In the genomic region with DNA sequence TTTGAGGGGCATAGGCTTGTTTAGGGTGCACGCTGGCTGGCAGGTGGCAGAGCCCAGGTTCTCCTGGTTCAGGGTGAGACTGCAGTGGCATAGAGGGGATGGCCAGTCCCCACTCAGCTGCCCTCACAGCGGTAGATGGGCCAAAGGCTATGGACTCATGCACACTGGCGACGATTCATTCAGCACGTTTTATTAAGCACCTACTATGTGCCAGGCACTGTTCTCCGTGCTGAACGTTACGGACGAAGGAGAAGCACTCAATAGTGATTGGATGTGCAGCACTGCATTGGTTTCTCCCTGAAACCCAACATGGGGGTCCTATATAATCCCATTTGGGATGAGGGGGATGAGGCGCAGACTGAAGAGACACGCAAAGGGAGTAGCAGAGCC, we compare ENCODE assay signal across 15 cellular contexts. TPM values are rescaled to one million over a fixed set of nuclear protein-coding genes. Genes with fewer than 3 reads are reported as not detected.
DNase-seq lines count a peak whose midpoint lies in the region; ATAC-seq and TF ChIP-seq lines count a peak whose summit lies in the region.
"Had no signal": no experiment of that assay in that cellular context is flagged by ENCODE, and none has a peak within 500 bp of the region (broad histone marks: within the 10 kb centered on the region; RNA-seq: fewer than 3 reads in every experiment).

No MANE protein-coding gene starts in this region.

- no peaks in the 10 kb centered on the region for H3K27me3 ChIP-seq in HUES64 (ENCODE audit: insufficient read depth, low read length)
- H3K27me3 ChIP-seq in suprapubic skin: no peaks in the 10 kb centered on the region
- no peaks in the 10 kb centered on the region for H3K27me3 ChIP-seq in endodermal cell (ENCODE audit: control insufficient read depth, insufficient read depth, low read length, poor library complexity, severe bottlenecking)
- no peaks in the 10 kb centered on the region for H3K27me3 ChIP-seq in foreskin keratinocyte
- H3K27me3 ChIP-seq in Caco-2 (replicated peaks; ENCODE audit: control insufficient read depth, insufficient read depth, low read length): no peaks in the 10 kb centered on the region

- no peak for TF ChIP-seq EP300 in suprapubic skin (IDR thresholded peaks at IDR 0.05)

- H3K27ac ChIP-seq in HUES64 (ENCODE audit: low read depth, low read length): 0 out of 2 replicates have a peak overlapping the region, but pooled peaks have one; percentile 56
- peak overlapping the region; percentile 76 for H3K27ac ChIP-seq in suprapubic skin
- H3K27ac ChIP-seq in endodermal cell (ENCODE audit: low read depth, low read length): no peak overlapping the region
- H3K27ac ChIP-seq in foreskin keratinocyte: no peak overlapping the region

- BruUV-seq in Caco-2 (replicated peaks; lab: Mats Ljungman, UMichigan): no TSS peak

- CTCF ChIA-PET in Caco-2 (lab: Charles Lee): interaction anchor here (1.6 kb wide), 1 partner anchor 124 kb away, joined by 4 read pairs; no protein-coding TSS in a partner anchor

- H3K9ac ChIP-seq in HUES64 (ENCODE audit: low read depth, low read length): no peak overlapping the region
- H3K9ac ChIP-seq in endodermal cell (ENCODE audit: extremely low read depth, low read length, poor library complexity, severe bottlenecking): no peak overlapping the region

- DNase-seq in mesothelial cell of epicardium (ENCODE audit: low spot score in 2 of 2, unreplicated experiment in 2 of 2): peak in 1 of 2 experiments; percentile 37
- DNase-seq in suprapubic skin (ENCODE audit: low spot score in 2 of 2): no peak
- DNase-seq in endodermal cell: no peak
- no peak for DNase-seq in foreskin keratinocyte
- no peak for DNase-seq in Caco-2
- DNase-seq: activated CD4-positive, alpha-beta memory T cell treated with anti-CD3 and anti-CD28 coated beads, Interleukin-2, amount 10 ng/mL, durations not matched to agents 7 days and 5 days; activated gamma-delta T cell treated with Interleukin-2 at 50 U/mL for 16 hours; CD4-positive, alpha-beta T cell; NCI-H1092 treated with DMSO at 0.1 percent for 48 hours; RPMI8226; T1000 had no signal

- 92% methylated on average over 11 of the region's 11 CpGs for WGBS in HUES64
- 79% methylated on average over 9 of the region's 11 CpGs for WGBS in suprapubic skin
- 94 to 97% methylated on average over 7 to 11 of the region's 11 CpGs for WGBS in endodermal cell (ENCODE audit: insufficient coverage in 1 of 2, insufficient read length in 1 of 2), 2 experiments

- no peak for ATAC-seq in HG03521 (IDR thresholded peaks at IDR 0.05; ENCODE audit: unreplicated experiment)
- ATAC-seq in foreskin keratinocyte: no peak

- intact Hi-C loops in dendritic cell treated with granulocyte-macrophage colony-stimulating factor and Interleukin-4, amounts not matched to agents 40 ng/mL and 50 ng/mL, for 4 days (cut with micrococcal nuclease): no loop called here
- intact Hi-C loops in Caco-2 (cut with micrococcal nuclease; ENCODE audit: unreplicated experiment): no loop called here

- no peak for TF ChIP-seq POLR2A in suprapubic skin (IDR thresholded peaks at IDR 0.05)

- H3K4me1 ChIP-seq in HUES64 (ENCODE audit: insufficient read depth, low read length): peaks cover 22% of the 10 kb centered on the region
- H3K4me1 ChIP-seq in suprapubic skin: peaks cover 79% of the 10 kb centered on the region
- peaks cover 7% of the 10 kb centered on the region for H3K4me1 ChIP-seq in endodermal cell (ENCODE audit: control insufficient read depth, insufficient read depth, low read length)
- peaks cover 12% of the 10 kb centered on the region for H3K4me1 ChIP-seq in foreskin keratinocyte
- peaks cover under 1% of the 10 kb centered on the region; the same call in 1 of the 2 replicates for H3K4me1 ChIP-seq in Caco-2

- H3K36me3 ChIP-seq in HUES64 (ENCODE audit: insufficient read depth, low read length) (no peaks in the 10 kb centered on the region), suprapubic skin (no peaks in the 10 kb centered on the region), endodermal cell (ENCODE audit: control insufficient read depth, insufficient read depth, low read length) (no peaks in the 10 kb centered on the region), Caco-2 (ENCODE audit: control insufficient read depth, insufficient read depth, low read length) (no peaks in the 10 kb centered on the region; the same call in 1 of the 2 replicates)
- H3K36me3 ChIP-seq: HAP-1 had no signal

- H3K9me3 ChIP-seq in HUES64 (ENCODE audit: insufficient read depth, low read depth, low read length) (no peaks in the 10 kb centered on the region), suprapubic skin (no peaks in the 10 kb centered on the region), endodermal cell (ENCODE audit: control insufficient read depth, low read length) (no peaks in the 10 kb centered on the region), Caco-2 (no peaks in the 10 kb centered on the region)
- H3K9me3 ChIP-seq: HAP-1 had no signal

- peak overlapping the region; percentile 73 for H3K27ac Mint-ChIP-seq in dendritic cell treated with granulocyte-macrophage colony-stimulating factor and Interleukin-4, amounts not matched to agents 40 ng/mL and 50 ng/mL, for 4 days
- H3K27ac Mint-ChIP-seq in mesothelial cell of epicardium: peak overlapping the region; percentile 95
- no peak overlapping the region for H3K27ac Mint-ChIP-seq in endodermal cell
- H3K27ac Mint-ChIP-seq in Caco-2 (ENCODE audit: unreplicated experiment): no peak overlapping the region
- H3K27ac Mint-ChIP-seq: activated CD4-positive, alpha-beta memory T cell treated with anti-CD3 and anti-CD28 coated beads, Interleukin-2, amount 10 ng/mL, durations not matched to agents 7 days and 5 days; CD4-positive, alpha-beta T cell had no signal

- TF ChIP-seq CTCF in mesothelial cell of epicardium (IDR thresholded peaks at IDR 0.05; ENCODE audit: unreplicated experiment): no peak
- TF ChIP-seq CTCF in suprapubic skin (IDR thresholded peaks at IDR 0.05): no peak
- TF ChIP-seq CTCF in endodermal cell (conservative IDR thresholded peaks at IDR 0.05): no peak
- TF ChIP-seq CTCF in foreskin keratinocyte (conservative IDR thresholded peaks at IDR 0.05): no peak
- TF ChIP-seq CTCF in Caco-2 (IDR thresholded peaks at IDR 0.05; ENCODE audit: insufficient read depth in 1 of 2, low read depth in 1 of 2, low read length in 1 of 2, severe bottlenecking in 1 of 2, unreplicated experiment in 1 of 2): no peak

- H3K9me3 Mint-ChIP-seq in dendritic cell treated with granulocyte-macrophage colony-stimulating factor and Interleukin-4, amounts not matched to agents 40 ng/mL and 50 ng/mL, for 4 days: no peaks in the 10 kb centered on the region
- H3K9me3 Mint-ChIP-seq in mesothelial cell of epicardium: no peaks in the 10 kb centered on the region
- H3K9me3 Mint-ChIP-seq in endodermal cell: no peaks in the 10 kb centered on the region
- H3K9me3 Mint-ChIP-seq in Caco-2 (ENCODE audit: unreplicated experiment): no peaks in the 10 kb centered on the region
- H3K9me3 Mint-ChIP-seq: activated CD4-positive, alpha-beta memory T cell treated with anti-CD3 and anti-CD28 coated beads, Interleukin-2, amount 10 ng/mL, durations not matched to agents 7 days and 5 days; CD4-positive, alpha-beta T cell had no signal

- H3K4me3 Mint-ChIP-seq in dendritic cell treated with granulocyte-macrophage colony-stimulating factor and Interleukin-4, amounts not matched to agents 40 ng/mL and 50 ng/mL, for 4 days: no peak overlapping the region
- H3K4me3 Mint-ChIP-seq in mesothelial cell of epicardium: peak overlapping the region; percentile 33
- H3K4me3 Mint-ChIP-seq in endodermal cell: no peak overlapping the region
- no peak overlapping the region for H3K4me3 Mint-ChIP-seq in Caco-2 (ENCODE audit: unreplicated experiment)
- H3K4me3 Mint-ChIP-seq: activated CD4-positive, alpha-beta memory T cell treated with anti-CD3 and anti-CD28 coated beads, Interleukin-2, amount 10 ng/mL, durations not matched to agents 7 days and 5 days; CD4-positive, alpha-beta T cell had no signal

- peaks cover 36% of the 10 kb centered on the region for H3K27me3 Mint-ChIP-seq in dendritic cell treated with granulocyte-macrophage colony-stimulating factor and Interleukin-4, amounts not matched to agents 40 ng/mL and 50 ng/mL, for 4 days
- H3K27me3 Mint-ChIP-seq in mesothelial cell of epicardium (ENCODE audit: low read depth): no peaks in the 10 kb centered on the region
- H3K27me3 Mint-ChIP-seq in endodermal cell (ENCODE audit: insufficient read depth): no peaks in the 10 kb centered on the region
- H3K27me3 Mint-ChIP-seq in Caco-2 (ENCODE audit: insufficient read depth, unreplicated experiment): no peaks in the 10 kb centered on the region
- H3K27me3 Mint-ChIP-seq: CD4-positive, alpha-beta T cell had no signal

- H3K4me3 ChIP-seq in HUES64 (ENCODE audit: low read length): no peak overlapping the region
- no peak overlapping the region for H3K4me3 ChIP-seq in suprapubic skin
- H3K4me3 ChIP-seq in endodermal cell (ENCODE audit: low read length): no peak overlapping the region
- H3K4me3 ChIP-seq in Caco-2 (ENCODE audit: low read depth, low read length): no peak overlapping the region
- H3K4me3 ChIP-seq: HAP-1 had no signal

- H3K4me1 Mint-ChIP-seq in dendritic cell treated with granulocyte-macrophage colony-stimulating factor and Interleukin-4, amounts not matched to agents 40 ng/mL and 50 ng/mL, for 4 days (ENCODE audit: low read depth): peaks cover 42% of the 10 kb centered on the region
- H3K4me1 Mint-ChIP-seq in mesothelial cell of epicardium: peaks cover 53% of the 10 kb centered on the region
- peaks cover 3% of the 10 kb centered on the region for H3K4me1 Mint-ChIP-seq in endodermal cell
- H3K4me1 Mint-ChIP-seq in Caco-2 (ENCODE audit: low read depth, unreplicated experiment): no peaks in the 10 kb centered on the region

- POLR2A ChIA-PET in Caco-2 (lab: Charles Lee): no interaction called here

- no peaks in the 10 kb centered on the region for H3K36me3 Mint-ChIP-seq in dendritic cell treated with granulocyte-macrophage colony-stimulating factor and Interleukin-4, amounts not matched to agents 40 ng/mL and 50 ng/mL, for 4 days (ENCODE audit: low read depth)
- H3K36me3 Mint-ChIP-seq in mesothelial cell of epicardium: no peaks in the 10 kb centered on the region
- H3K36me3 Mint-ChIP-seq in endodermal cell (ENCODE audit: low read depth): no peaks in the 10 kb centered on the region
- H3K36me3 Mint-ChIP-seq in Caco-2 (ENCODE audit: insufficient read depth, unreplicated experiment): peaks cover 5% of the 10 kb centered on the region

RNA-seq across cellular contexts. Expression of a gene that starts 8.6 kb away (rescaled TPM):
- 7.1 TPM for polyA plus RNA-seq in HUES64 (2013, experiment 1 of 2)
- 7.9 TPM for polyA plus RNA-seq in HUES64 (2013, experiment 2 of 2)
- total RNA-seq in mesothelial cell of epicardium (78.2 to 80.3 TPM (median 79.6 TPM) in 3 replicates), suprapubic skin (1 to 10 TPM; 1.1 to 3.1 (median 2.3) TPM), endodermal cell (10 to 100 TPM in 1 of 2 donors, 1 to 10 TPM in 1; 9.1 to 13.2 TPM), foreskin keratinocyte (5.0 and 5.3 TPM in 2 replicates), Caco-2 (2022) (12.3 and 13.1 TPM in 2 replicates)
- polyA plus RNA-seq in endodermal cell (2013, experiment 1 of 2): 16.6 TPM
- polyA plus RNA-seq in endodermal cell (2013, experiment 2 of 2): 15.6 TPM
- polyA plus RNA-seq in foreskin keratinocyte: 9.5 TPM in 2 replicates
- total RNA-seq: CD4-positive, alpha-beta T cell had no signal

RNA-seq across cellular contexts. Expression of a gene that starts 26.6 kb away (rescaled TPM):
- 71.8 TPM for polyA plus RNA-seq in HUES64 (2013, experiment 1 of 2)
- polyA plus RNA-seq in HUES64 (2013, experiment 2 of 2): 66.8 TPM
- total RNA-seq in mesothelial cell of epicardium (31.8 to 35.6 TPM (median 33.6 TPM) in 3 replicates), suprapubic skin (10 to 100 TPM; 23.8 to 54.7 (median 46.1) TPM), endodermal cell (10 to 100 TPM; 57.7 to 66.2 TPM), foreskin keratinocyte (42.8 and 49.2 TPM in 2 replicates), Caco-2 (2022) (74.1 and 76.5 TPM in 2 replicates)
- 57.2 TPM for polyA plus RNA-seq in endodermal cell (2013, experiment 1 of 2)
- 62.4 TPM for polyA plus RNA-seq in endodermal cell (2013, experiment 2 of 2)
- polyA plus RNA-seq in foreskin keratinocyte: 73.7 and 76.5 TPM in 2 replicates

RNA-seq across cellular contexts. Expression of a gene that starts 47.2 kb away (rescaled TPM):
- 6.1 TPM for polyA plus RNA-seq in HUES64 (2013, experiment 1 of 2)
- 7.2 TPM for polyA plus RNA-seq in HUES64 (2013, experiment 2 of 2)
- 36.7 to 37.6 TPM (median 37.5 TPM) in 3 replicates for total RNA-seq in mesothelial cell of epicardium
- total RNA-seq in suprapubic skin: 10 to 100 TPM; 10.8 to 23.3 (median 22.3) TPM
- 10 to 100 TPM; 10.4 to 12.1 TPM for total RNA-seq in endodermal cell
- 11.5 TPM for polyA plus RNA-seq in endodermal cell (2013, experiment 1 of 2)
- polyA plus RNA-seq in endodermal cell (2013, experiment 2 of 2): 11.6 TPM
- total RNA-seq in foreskin keratinocyte: 1.8 and 2.3 TPM in 2 replicates
- polyA plus RNA-seq in foreskin keratinocyte: 1.5 and 2.0 TPM in 2 replicates
- total RNA-seq in Caco-2 (2022): 2.7 and 2.8 TPM in 2 replicates

RNA-seq across cellular contexts. Expression of a gene that starts 51.7 kb away (rescaled TPM):
- 23.3 TPM for polyA plus RNA-seq in HUES64 (2013, experiment 1 of 2)
- polyA plus RNA-seq in HUES64 (2013, experiment 2 of 2): 21.4 TPM
- 28.8 to 33.7 TPM (median 29.5 TPM) in 3 replicates for total RNA-seq in mesothelial cell of epicardium
- total RNA-seq in suprapubic skin: 10 to 100 TPM; 12.0 to 18.3 (median 14.9) TPM
- total RNA-seq in endodermal cell: 10 to 100 TPM; 28.2 to 30.1 TPM
- 23.3 TPM for polyA plus RNA-seq in endodermal cell (2013, experiment 1 of 2)
- 19.3 TPM for polyA plus RNA-seq in endodermal cell (2013, experiment 2 of 2)
- total RNA-seq in foreskin keratinocyte: 13.7 and 19.7 TPM in 2 replicates
- 11.9 and 15.1 TPM in 2 replicates for polyA plus RNA-seq in foreskin keratinocyte
- total RNA-seq in Caco-2 (2022): 22.6 and 24.6 TPM in 2 replicates

Comparison
In these comparisons a context has a peak if more than half of its experiments do, and no peak if none do; other contexts are left out.
1. H3K27ac ChIP-seq: peak in HUES64 (single experiment) and suprapubic skin (single experiment); none in endodermal cell (single experiment) and foreskin keratinocyte (single experiment).
2. H3K27ac Mint-ChIP-seq: peak in dendritic cell treated with granulocyte-macrophage colony-stimulating factor and Interleukin-4, amounts not matched to agents 40 ng/mL and 50 ng/mL, for 4 days (single experiment) and mesothelial cell of epicardium (single experiment); none in endodermal cell (single experiment) and Caco-2 (single experiment).